In the genomic region with DNA sequence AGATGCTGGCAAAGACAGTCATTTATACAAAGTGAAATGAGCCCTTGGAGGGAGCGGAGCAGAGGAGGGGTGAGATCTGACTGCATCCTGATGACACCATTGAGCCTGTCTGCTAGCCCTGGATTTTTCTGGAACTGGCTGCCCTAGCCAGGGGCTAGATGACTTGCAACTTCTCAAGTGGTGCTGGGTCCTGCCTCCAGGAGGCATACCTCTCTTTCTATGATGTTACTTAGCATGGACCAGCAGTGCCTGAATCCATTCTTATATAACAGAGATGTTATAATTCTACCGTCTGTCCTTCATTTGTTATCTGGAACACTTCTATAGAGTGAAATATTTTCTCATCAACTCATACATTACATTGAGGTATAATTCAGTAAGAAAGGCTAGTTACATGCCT, we compare ENCODE assay signal across 16 cellular contexts. TPM values are rescaled to one million over a fixed set of nuclear protein-coding genes. Genes with fewer than 3 reads are reported as not detected.
A peak's percentile ranks its signal among the peaks of the same experiment; 100 is the strongest.
DNase-seq lines count a peak whose midpoint lies in the region; ATAC-seq, FAIRE-seq and TF ChIP-seq lines count a peak whose summit lies in the region.
"Had no signal": no experiment of that assay in that cellular context is flagged by ENCODE, and none has a peak within 500 bp of the region (broad histone marks: within the 10 kb centered on the region; RNA-seq: fewer than 3 reads in every experiment).

No MANE protein-coding gene starts in this region.

- no peaks in the 10 kb centered on the region for H3K9me3 ChIP-seq in cardiac muscle cell (ENCODE audit: low read depth)
- peaks cover 0 to 13% (median 0%) of the 10 kb centered on the region in 11 donors for H3K9me3 ChIP-seq in heart right ventricle
- H3K9me3 ChIP-seq in astrocyte (ENCODE audit: insufficient read depth, low read depth, low read length) = peaks cover 2% of the 10 kb centered on the region

- H3K27me3 ChIP-seq in cardiac muscle cell (no peaks in the 10 kb centered on the region), heart right ventricle (peaks cover 0 to 61% (median 27%) of the 10 kb centered on the region in 7 donors), astrocyte (ENCODE audit: insufficient read depth, low read length) (peaks cover 3% of the 10 kb centered on the region)

- no peaks in the 10 kb centered on the region for H3K4me1 Mint-ChIP-seq in astrocyte (ENCODE audit: low read depth, unreplicated experiment)
- H3K4me1 Mint-ChIP-seq in stimulated activated effector memory CD8-positive, alpha-beta T cell treated with anti-CD3 and anti-CD28 coated beads, Interleukin-12 subunit alpha, Interleukin-12 subunit beta, amount 100 ng/mL, for 72 hours = no peaks in the 10 kb centered on the region
- H3K4me1 Mint-ChIP-seq: CD14-positive monocyte had no signal

- TF ChIP-seq CTCF in cardiac muscle cell (IDR thresholded peaks at IDR 0.05; ENCODE audit: low read depth, low read length) (peak; percentile 13), heart right ventricle (IDR thresholded peaks at IDR 0.05) (no peak), astrocyte (IDR thresholded peaks at IDR 0.05; ENCODE audit: insufficient read depth, low read depth, low read length) (no peak)

- H3K4me3 Mint-ChIP-seq in astrocyte (ENCODE audit: unreplicated experiment) = no peak overlapping the region
- H3K4me3 Mint-ChIP-seq in stimulated activated effector memory CD8-positive, alpha-beta T cell treated with anti-CD3 and anti-CD28 coated beads, Interleukin-12 subunit alpha, Interleukin-12 subunit beta, amount 100 ng/mL, for 72 hours = no peak overlapping the region

- H3K4me1 ChIP-seq in cardiac muscle cell (ENCODE audit: low read depth) = no peaks in the 10 kb centered on the region
- H3K4me1 ChIP-seq in heart right ventricle = no peaks in the 10 kb centered on the region
- no peaks in the 10 kb centered on the region for H3K4me1 ChIP-seq in astrocyte (ENCODE audit: insufficient read depth, low read length)
- H3K4me1 ChIP-seq: A549 had no signal

- H3K9ac ChIP-seq in astrocyte (ENCODE audit: low read length) = no peak overlapping the region

- H3K79me2 ChIP-seq in astrocyte (ENCODE audit: insufficient read depth, low read length) = no peaks in the 10 kb centered on the region

- H2AFZ ChIP-seq in astrocyte (ENCODE audit: low read depth, low read length) = no peak overlapping the region

- no peaks in the 10 kb centered on the region for H3K9me3 Mint-ChIP-seq in astrocyte (ENCODE audit: unreplicated experiment)
- peaks cover 4% of the 10 kb centered on the region for H3K9me3 Mint-ChIP-seq in stimulated activated effector memory CD8-positive, alpha-beta T cell treated with anti-CD3 and anti-CD28 coated beads, Interleukin-12 subunit alpha, Interleukin-12 subunit beta, amount 100 ng/mL, for 72 hours

- H3K4me2 ChIP-seq in astrocyte (ENCODE audit: low read length) = no peak overlapping the region
- H3K4me2 ChIP-seq: A549 had no signal

- DNase-seq in cardiac muscle cell (ENCODE audit: low read depth in 1 of 2, low spot score in 1 of 2) (no peak), heart right ventricle (no peak), astrocyte (ENCODE audit: low read depth) (no peak), fibroblast of gingiva (ENCODE audit: low read depth) (peak; percentile 0), inferior parietal cortex (ENCODE audit: extremely low spot score) (no peak)
- peak in 1 of 2 donors; percentile 35 for DNase-seq in stimulated activated effector memory CD8-positive, alpha-beta T cell treated with anti-CD3 and anti-CD28 coated beads, Interleukin-12 subunit alpha, Interleukin-12 subunit beta, amount 100 ng/mL, for 72 hours (ENCODE audit: low spot score in 2 of 2)
- no peak for DNase-seq in stimulated activated CD4-positive, alpha-beta T cell treated with anti-CD3 and anti-CD28 coated beads, Interleukin-4, amount 100 ng/mL, for 24 hours
- DNase-seq in activated CD4-positive, alpha-beta T cell treated with anti-CD3 and anti-CD28 coated beads for 4 hours = no peak
- DNase-seq: COR-L47, NCI-H1092 treated with DMSO at 0.1 percent for 48 hours, NCI-H2081 treated with DMSO at 0.1 percent for 48 hours, NCI-H524 treated with DMSO at 0.1 percent for 48 hours had no signal

- peaks cover 46% of the 10 kb centered on the region for H3K27me3 Mint-ChIP-seq in astrocyte (ENCODE audit: low read depth, unreplicated experiment)

- FAIRE-seq in astrocyte (lab: Jason Lieb, UNC) = peak; percentile 5
- FAIRE-seq: A549, GM12892 had no signal

- H3K36me3 ChIP-seq in cardiac muscle cell (no peaks in the 10 kb centered on the region), heart right ventricle (no peaks in the 10 kb centered on the region), astrocyte (ENCODE audit: insufficient read depth, low read length) (no peaks in the 10 kb centered on the region)

- H3K36me3 Mint-ChIP-seq in astrocyte (ENCODE audit: low read depth, unreplicated experiment) = no peaks in the 10 kb centered on the region
- no peaks in the 10 kb centered on the region for H3K36me3 Mint-ChIP-seq in stimulated activated effector memory CD8-positive, alpha-beta T cell treated with anti-CD3 and anti-CD28 coated beads, Interleukin-12 subunit alpha, Interleukin-12 subunit beta, amount 100 ng/mL, for 72 hours
- H3K36me3 Mint-ChIP-seq: CD14-positive monocyte had no signal

- H3K27ac ChIP-seq in cardiac muscle cell (no peak overlapping the region), heart right ventricle (no peak overlapping the region), astrocyte (ENCODE audit: low read depth, low read length) (no peak overlapping the region)
- H3K27ac ChIP-seq: A549 had no signal

- no peak overlapping the region for H3K27ac Mint-ChIP-seq in astrocyte (ENCODE audit: unreplicated experiment)
- H3K27ac Mint-ChIP-seq in stimulated activated effector memory CD8-positive, alpha-beta T cell treated with anti-CD3 and anti-CD28 coated beads, Interleukin-12 subunit alpha, Interleukin-12 subunit beta, amount 100 ng/mL, for 72 hours = no peak overlapping the region
- H3K27ac Mint-ChIP-seq: CD14-positive monocyte had no signal

- 91 to 94% methylated on average over 2 of the region's 2 CpGs for WGBS in heart right ventricle, 2 donors

- intact Hi-C loops in heart right ventricle (cut with DNase I) = no loop called here

- ATAC-seq in heart right ventricle = no peak
- peak; percentile 13 for ATAC-seq in stimulated activated effector memory CD8-positive, alpha-beta T cell treated with anti-CD3 and anti-CD28 coated beads, Interleukin-12 subunit alpha, Interleukin-12 subunit beta, amount 100 ng/mL, for 72 hours
- ATAC-seq: A549 had no signal

- H3K4me3 ChIP-seq in cardiac muscle cell = no peak overlapping the region
- no peak overlapping the region for H3K4me3 ChIP-seq in heart right ventricle
- no peak overlapping the region for H3K4me3 ChIP-seq in astrocyte (ENCODE audit: insufficient read depth, low read depth, low read length)
- H3K4me3 ChIP-seq: A549 had no signal

- H4K20me1 ChIP-seq in astrocyte (ENCODE audit: insufficient read depth, low read length) = no peaks in the 10 kb centered on the region

RNA-seq across cellular contexts. Expression of gene TWIST2, which starts 8.5 kb away (rescaled TPM):
- total RNA-seq in cardiac muscle cell = not detected in 2 replicates
- polyA plus RNA-seq in cardiac muscle cell = not detected in 2 replicates
- total RNA-seq in heart right ventricle = 1 to 10 TPM in 5 of 10 donors, under 1 TPM in 5; 0.19 to 3.2 (median 0.87) TPM
- polyA plus RNA-seq in heart right ventricle = 1 to 10 TPM; 2.7 to 3.5 TPM
- 2.5 and 3.2 TPM in 2 replicates for total RNA-seq in astrocyte
- total RNA-seq: SK-MEL-5 had no signal
